ENCODE assay signal across 16 cellular contexts in genomic region chr2:181682026-181682789, GRCh38. TPM values are rescaled to one million over a fixed set of nuclear protein-coding genes. Genes with fewer than 3 reads are reported as not detected.
DNase-seq lines count a peak whose midpoint lies in the region; ATAC-seq and TF ChIP-seq lines count a peak whose summit lies in the region.
"Had no signal": no experiment of that assay in that cellular context is flagged by ENCODE, and none has a peak within 500 bp of the region (broad histone marks: within the 10 kb centered on the region; RNA-seq: fewer than 3 reads in every experiment).

No MANE protein-coding gene starts in this region.

- no peak overlapping the region for H3K4me2 ChIP-seq in SK-N-SH

- CTCF ChIA-PET in activated CD8-positive, alpha-beta memory T cell treated with anti-CD3 and anti-CD28 coated beads, Interleukin-2, amount 10 ng/mL, durations not matched to agents 7 days and 5 days (lab: Charles Lee) = no interaction called here
- CTCF ChIA-PET in activated B cell treated with CpG ODN at 0.5 μM for 24 hours (lab: Charles Lee) (interaction anchor here (1.4 kb wide), 1 partner anchor 33 kb away, joined by 4 read pairs; no protein-coding TSS in a partner anchor), SK-N-SH (lab: Yijun Ruan, JAX) (interaction anchor here (2.5 kb wide), 1 partner anchor 33 kb away, joined by 5 read pairs; no protein-coding TSS in a partner anchor)

- H3K27ac Mint-ChIP-seq in activated CD8-positive, alpha-beta memory T cell treated with anti-CD3 and anti-CD28 coated beads, Interleukin-2, amount 10 ng/mL, durations not matched to agents 7 days and 5 days = no peak overlapping the region
- H3K27ac Mint-ChIP-seq in activated B cell treated with CpG ODN at 0.5 μM for 24 hours = no peak overlapping the region
- no peak overlapping the region for H3K27ac Mint-ChIP-seq in stimulated activated memory B cell treated with anti-CD40 and anti-IgM and Interleukin-4, amounts not matched to agents 10 μg/mL and 1 μg/mL and 100 μg/mL, for 72 hours

- no peak for TF ChIP-seq RAD21 in SK-N-SH (IDR thresholded peaks at IDR 0.05; ENCODE audit: low read length)

- no peaks in the 10 kb centered on the region for H3K9me3 ChIP-seq in iPS-15b (ENCODE audit: control insufficient read depth, insufficient read depth, low read length)
- H3K9me3 ChIP-seq in SK-N-SH = no peaks in the 10 kb centered on the region
- H3K9me3 ChIP-seq: body of pancreas, tibial nerve had no signal

- H3K79me2 ChIP-seq in SK-N-SH (ENCODE audit: insufficient read depth) = no peaks in the 10 kb centered on the region

- H3F3A ChIP-seq in SK-N-SH (replicated peaks; ENCODE audit: insufficient read depth) = no peaks in the 10 kb centered on the region

- no peak for ATAC-seq in activated CD8-positive, alpha-beta memory T cell treated with anti-CD3 and anti-CD28 coated beads, Interleukin-2, amount 10 ng/mL, durations not matched to agents 7 days and 5 days
- ATAC-seq in activated B cell treated with CpG ODN at 0.5 μM for 24 hours (ENCODE audit: low read depth) = peak; percentile 35
- ATAC-seq in stimulated activated memory B cell treated with anti-CD40 and anti-IgM and Interleukin-4, amounts not matched to agents 10 μg/mL and 1 μg/mL and 100 μg/mL, for 72 hours = no peak
- ATAC-seq: body of pancreas, left ventricle myocardium superior had no signal

- H3K9me3 Mint-ChIP-seq in activated CD8-positive, alpha-beta memory T cell treated with anti-CD3 and anti-CD28 coated beads, Interleukin-2, amount 10 ng/mL, durations not matched to agents 7 days and 5 days (ENCODE audit: low read depth) = peaks cover 2% of the 10 kb centered on the region
- peaks cover 2% of the 10 kb centered on the region for H3K9me3 Mint-ChIP-seq in activated B cell treated with CpG ODN at 0.5 μM for 24 hours
- H3K9me3 Mint-ChIP-seq in stimulated activated memory B cell treated with anti-CD40 and anti-IgM and Interleukin-4, amounts not matched to agents 10 μg/mL and 1 μg/mL and 100 μg/mL, for 72 hours = peaks cover 11% of the 10 kb centered on the region

- H2AFZ ChIP-seq in SK-N-SH (ENCODE audit: low read depth) = no peak overlapping the region

- H3K4me1 ChIP-seq in iPS-15b (ENCODE audit: control insufficient read depth, insufficient read depth, low read length) = peaks cover 16% of the 10 kb centered on the region
- H3K4me1 ChIP-seq in SK-N-SH (ENCODE audit: control insufficient read depth in 1 of 2, insufficient read depth in 2 of 2, low read depth in 1 of 2, low read length in 1 of 2) = peaks cover 0 to 8% of the 10 kb centered on the region in 2 experiments; a peak in 1 of 4 replicates

- no peak for DNase-seq in activated CD8-positive, alpha-beta memory T cell treated with anti-CD3 and anti-CD28 coated beads, Interleukin-2, amount 10 ng/mL, durations not matched to agents 7 days and 5 days
- no peak for DNase-seq in activated CD8-positive, alpha-beta memory T cell treated with anti-CD3 and anti-CD28 coated beads, Interleukin-2, amount 50 U/mL, for 48 hours
- DNase-seq in activated B cell treated with CpG ODN at 0.5 μM for 24 hours (no peak), SK-N-SH (no peak), DMS79 treated with DMSO at 0.1 percent for 48 hours (lab: John Stamatoyannopoulos, UW) (no peak), SW 1271 (lab: John Stamatoyannopoulos, UW) (no peak)
- DNase-seq: left ventricle myocardium superior, NCI-H1436, NCI-H510A, OCI-M1 had no signal

- H3K9me2 ChIP-seq in SK-N-SH = no peaks in the 10 kb centered on the region

- peak overlapping the region; percentile 48 for H3K4me3 ChIP-seq in iPS-15b (ENCODE audit: low read depth, low read length)
- no peak overlapping the region for H3K4me3 ChIP-seq in SK-N-SH (ENCODE audit: low read depth in 2 of 2, low read length in 1 of 2)
- H3K4me3 ChIP-seq: body of pancreas had no signal

- H3K36me3 Mint-ChIP-seq in activated CD8-positive, alpha-beta memory T cell treated with anti-CD3 and anti-CD28 coated beads, Interleukin-2, amount 10 ng/mL, durations not matched to agents 7 days and 5 days = peaks cover 12% of the 10 kb centered on the region
- H3K36me3 Mint-ChIP-seq in activated B cell treated with CpG ODN at 0.5 μM for 24 hours (ENCODE audit: low read depth) = no peaks in the 10 kb centered on the region
- H3K36me3 Mint-ChIP-seq in stimulated activated memory B cell treated with anti-CD40 and anti-IgM and Interleukin-4, amounts not matched to agents 10 μg/mL and 1 μg/mL and 100 μg/mL, for 72 hours = no peaks in the 10 kb centered on the region

- H3K36me3 ChIP-seq in iPS-15b (ENCODE audit: control insufficient read depth, insufficient read depth, low read length) = no peaks in the 10 kb centered on the region
- H3K36me3 ChIP-seq in SK-N-SH (replicated peaks in 1 of 2; ENCODE audit: control insufficient read depth in 1 of 2, insufficient read depth in 2 of 2, low read length in 1 of 2) = no peaks in the 10 kb centered on the region
- H3K36me3 ChIP-seq: tibial nerve had no signal

- H3K27me3 ChIP-seq in iPS-15b (ENCODE audit: control insufficient read depth, insufficient read depth, low read length) = peaks cover 95% of the 10 kb centered on the region
- H3K27me3 ChIP-seq in SK-N-SH (ENCODE audit: insufficient read depth) = no peaks in the 10 kb centered on the region

- peak overlapping the region; percentile 51 for H3K4me3 Mint-ChIP-seq in activated CD8-positive, alpha-beta memory T cell treated with anti-CD3 and anti-CD28 coated beads, Interleukin-2, amount 10 ng/mL, durations not matched to agents 7 days and 5 days
- peak overlapping the region; percentile 68 for H3K4me3 Mint-ChIP-seq in activated B cell treated with CpG ODN at 0.5 μM for 24 hours
- H3K4me3 Mint-ChIP-seq in stimulated activated memory B cell treated with anti-CD40 and anti-IgM and Interleukin-4, amounts not matched to agents 10 μg/mL and 1 μg/mL and 100 μg/mL, for 72 hours = peak overlapping the region; percentile 45

- peaks cover 45% of the 10 kb centered on the region for H3K4me1 Mint-ChIP-seq in activated CD8-positive, alpha-beta memory T cell treated with anti-CD3 and anti-CD28 coated beads, Interleukin-2, amount 10 ng/mL, durations not matched to agents 7 days and 5 days
- peaks cover 59% of the 10 kb centered on the region for H3K4me1 Mint-ChIP-seq in activated B cell treated with CpG ODN at 0.5 μM for 24 hours
- H3K4me1 Mint-ChIP-seq in stimulated activated memory B cell treated with anti-CD40 and anti-IgM and Interleukin-4, amounts not matched to agents 10 μg/mL and 1 μg/mL and 100 μg/mL, for 72 hours = peaks cover 57% of the 10 kb centered on the region

- TF ChIP-seq EP300 in SK-N-SH (IDR thresholded peaks at IDR 0.05; ENCODE audit: borderline replicate concordance in 1 of 2, low read depth in 1 of 2, low read length in 1 of 2) = no peak

- H3K9ac ChIP-seq in iPS-15b (ENCODE audit: low read depth, low read length) (no peak overlapping the region), SK-N-SH (no peak overlapping the region)

- TF ChIP-seq CTCF in activated B cell treated with CpG ODN at 0.5 μM for 24 hours (IDR thresholded peaks at IDR 0.05) (no peak), SK-N-SH (IDR thresholded peaks at IDR 0.05) (no peak)

- POLR2A ChIA-PET in activated B cell treated with CpG ODN at 0.5 μM for 24 hours (lab: Charles Lee) (no interaction called here), SK-N-SH (lab: Yijun Ruan, JAX) (no interaction called here)

- intact Hi-C loops in activated B cell treated with CpG ODN at 0.5 μM for 24 hours (cut with micrococcal nuclease) = loop anchor here (5.0 to 10.0 kb wide), 3 partner anchors 210 to 1353 kb away; partner anchors contain the start of genes ITPRID2 and NCKAP1

- 83% methylated on average over 21 of the region's 24 CpGs for WGBS in SK-N-SH (ENCODE audit: low lambda C conversion rate)

- H3K27ac ChIP-seq in SK-N-SH (ENCODE audit: low read depth in 2 of 2, low read length in 1 of 2) = no peak overlapping the region
- H3K27ac ChIP-seq: body of pancreas, SK-N-MC, tibial nerve had no signal

- peaks cover 91% of the 10 kb centered on the region for H3K27me3 Mint-ChIP-seq in activated CD8-positive, alpha-beta memory T cell treated with anti-CD3 and anti-CD28 coated beads, Interleukin-2, amount 10 ng/mL, durations not matched to agents 7 days and 5 days
- peaks cover 81% of the 10 kb centered on the region for H3K27me3 Mint-ChIP-seq in activated B cell treated with CpG ODN at 0.5 μM for 24 hours
- H3K27me3 Mint-ChIP-seq in stimulated activated memory B cell treated with anti-CD40 and anti-IgM and Interleukin-4, amounts not matched to agents 10 μg/mL and 1 μg/mL and 100 μg/mL, for 72 hours = peaks cover 92% of the 10 kb centered on the region

- no peaks in the 10 kb centered on the region for H4K20me1 ChIP-seq in SK-N-SH (ENCODE audit: insufficient read depth)

TF ChIP-seq in SK-N-SH, 30 proteins besides CTCF, POLR2A, EP300 and RAD21 (continues in another document):
- TF ChIP-seq FOXJ3 (CRISPR knock-in tag; IDR thresholded peaks at IDR 0.05) (no peak), POLR2AphosphoS5 (IDR thresholded peaks at IDR 0.05; ENCODE audit: low read depth, low read length) (no peak), MEF2A (IDR thresholded peaks at IDR 0.05; ENCODE audit: borderline replicate concordance, low read depth) (no peak), NFIC (IDR thresholded peaks at IDR 0.05; ENCODE audit: borderline replicate concordance) (no peak), EZH2phosphoT487 (IDR thresholded peaks at IDR 0.05; ENCODE audit: borderline replicate concordance, low read depth) (no peak), GABPA (IDR thresholded peaks at IDR 0.05; ENCODE audit: low read depth) (no peak), CHD2 (IDR thresholded peaks at IDR 0.05; ENCODE audit: low read length, partially characterized antibody) (no peak), JUND (IDR thresholded peaks at IDR 0.05) (no peak), SIN3A (IDR thresholded peaks at IDR 0.05; ENCODE audit: borderline replicate concordance, low read depth, low read length) (no peak), TAF1 (IDR thresholded peaks at IDR 0.05; ENCODE audit: borderline replicate concordance, low read depth, low read length) (no peak)

RNA-seq across cellular contexts. Expression of gene NEUROD1, which starts 1.9 kb away (rescaled TPM):
- total RNA-seq in activated CD8-positive, alpha-beta memory T cell treated with anti-CD3 and anti-CD28 coated beads, Interleukin-2, amount 10 ng/mL, durations not matched to agents 7 days and 5 days = not detected
- not detected in 2 replicates for total RNA-seq in activated B cell treated with CpG ODN at 0.5 μM for 24 hours
- polyA plus RNA-seq in SK-N-SH (2012; rRNA removed) = 0.02 and 0.03 TPM in 2 replicates
- 0.01 and 0.08 TPM in 2 replicates for polyA plus RNA-seq in SK-N-SH (2012; cell fraction: cytosol; rRNA removed)
- polyA plus RNA-seq in SK-N-SH (2012; cell fraction: nucleus; rRNA removed) = 0.02 and 0.06 TPM in 2 replicates
- total RNA-seq: activated T-helper 2 cell treated with anti-CD3 and anti-CD28 coated beads, Interferon-gamma antibody, Interleukin-2, Interleukin-4, amounts not matched to agents 10 μg/mL and 5 μg/mL and 100 μg/mL, durations not matched to agents 14 hours and 24 hours and 36 hours; left ventricle myocardium superior; tibial nerve had no signal

RNA-seq across cellular contexts. Expression of gene CERKL, which starts 25.3 kb away (rescaled TPM):
- total RNA-seq in activated CD8-positive, alpha-beta memory T cell treated with anti-CD3 and anti-CD28 coated beads, Interleukin-2, amount 10 ng/mL, durations not matched to agents 7 days and 5 days = not detected
- 0.18 and 0.20 TPM in 2 replicates for total RNA-seq in activated B cell treated with CpG ODN at 0.5 μM for 24 hours
- 0.05 and 0.07 TPM in 2 replicates for polyA plus RNA-seq in SK-N-SH (2012; rRNA removed)
- 0.08 and 0.09 TPM in 2 replicates for polyA plus RNA-seq in SK-N-SH (2012; cell fraction: cytosol; rRNA removed)
- 0.02 and 0.07 TPM in 2 replicates for polyA plus RNA-seq in SK-N-SH (2012; cell fraction: nucleus; rRNA removed)
- total RNA-seq: activated T-helper 2 cell treated with anti-CD3 and anti-CD28 coated beads, Interferon-gamma antibody, Interleukin-2, Interleukin-4, amounts not matched to agents 10 μg/mL and 5 μg/mL and 100 μg/mL, durations not matched to agents 14 hours and 24 hours and 36 hours; left ventricle myocardium superior; tibial nerve had no signal
